In the genomic region with DNA sequence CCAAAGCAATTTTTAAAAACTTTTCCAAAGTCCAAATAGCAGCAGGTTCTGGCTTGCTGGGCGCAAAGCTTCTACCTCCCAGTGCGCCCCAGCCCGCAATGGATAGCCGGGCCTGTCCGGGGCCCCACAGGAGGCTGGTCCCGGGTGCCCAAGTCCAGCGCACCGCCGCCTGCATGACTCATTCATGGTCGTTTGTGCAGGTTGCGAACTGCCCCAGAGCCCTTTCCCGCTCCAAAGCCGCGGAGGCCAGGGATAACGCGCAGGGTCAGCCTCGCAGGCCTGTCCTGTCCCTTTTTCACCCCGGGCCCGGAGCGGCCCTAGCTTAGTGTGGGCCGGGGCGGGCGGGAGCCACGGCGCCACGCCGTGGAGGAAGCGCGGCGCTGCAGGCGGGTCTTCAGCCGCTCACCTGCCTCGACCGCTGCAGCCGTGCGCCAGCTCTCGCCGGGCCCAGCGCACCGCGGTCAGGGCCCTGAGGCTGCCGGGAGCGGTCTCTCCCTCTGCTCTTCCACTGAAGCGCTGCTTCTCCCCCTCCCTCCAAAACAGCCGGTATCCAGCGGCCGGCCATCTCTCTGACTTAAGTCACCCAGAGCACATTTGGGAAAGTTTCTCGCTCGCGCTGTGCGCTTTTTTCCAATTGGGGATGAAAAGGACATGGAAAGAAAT, we compare ENCODE assay signal across 8 cellular contexts. TPM values are rescaled to one million over a fixed set of nuclear protein-coding genes. Genes with fewer than 3 reads are reported as not detected.
DNase-seq lines count a peak whose midpoint lies in the region; ATAC-seq, FAIRE-seq and TF ChIP-seq lines count a peak whose summit lies in the region.

No MANE protein-coding gene starts in this region.

- H3K4me2 ChIP-seq in PC-9: peak overlapping the region; percentile 97

- no peak for FAIRE-seq in frontal cortex (lab: Jason Lieb, UNC)

- intact Hi-C loops in CD8-positive, alpha-beta T cell (cut with DNase I, micrococcal nuclease): loop anchor here (1.0 to 10.0 kb wide), 18 partner anchors 39 to 916 kb away; a partner anchor contains a TSS
- intact Hi-C loops in PC-9 (cut with micrococcal nuclease; ENCODE audit: unreplicated experiment) (loop anchor here (2.0 to 10.0 kb wide), 6 partner anchors 223 to 2001 kb away; a partner anchor contains a TSS), transverse colon (cut with DNase I; ENCODE audit: low total_unique reads) (loop anchor here (5.0 to 10.0 kb wide), 2 partner anchors 223 to 381 kb away; no protein-coding TSS in a partner anchor)

- H3K79me2 ChIP-seq in PC-9 (ENCODE audit: low read depth): no peaks in the 10 kb centered on the region

- ATAC-seq in CD8-positive, alpha-beta T cell: peak; percentile 13
- ATAC-seq in GM19328 (IDR thresholded peaks at IDR 0.05; ENCODE audit: unreplicated experiment): peak; percentile 23
- peak; percentile 45 for ATAC-seq in HG03432 (IDR thresholded peaks at IDR 0.05; ENCODE audit: unreplicated experiment)

- H3K36me3 ChIP-seq in CD8-positive, alpha-beta T cell (ENCODE audit: insufficient read depth, low read length): no peaks in the 10 kb centered on the region
- H3K36me3 ChIP-seq in PC-9 (ENCODE audit: low read depth) (no peaks in the 10 kb centered on the region), neuron (ENCODE audit: insufficient read depth, low read length) (no peaks in the 10 kb centered on the region), transverse colon (no peaks in the 10 kb centered on the region)

- peaks cover 35% of the 10 kb centered on the region for H3K4me1 ChIP-seq in CD8-positive, alpha-beta T cell (ENCODE audit: insufficient read depth, low read length)
- H3K4me1 ChIP-seq in PC-9 (replicated peaks; ENCODE audit: insufficient read depth): peaks cover 4% of the 10 kb centered on the region; the same call in 1 of the 2 replicates
- H3K4me1 ChIP-seq in neuron (ENCODE audit: insufficient read depth, low read length): peaks cover 33% of the 10 kb centered on the region
- H3K4me1 ChIP-seq in transverse colon: peaks cover 8 to 35% (median 31%) of the 10 kb centered on the region in 4 donors

- peak; percentile 81 for TF ChIP-seq CTCF in CD8-positive, alpha-beta T cell (IDR thresholded peaks at IDR 0.05)
- TF ChIP-seq CTCF in PC-9 (conservative IDR thresholded peaks at IDR 0.05): peak; percentile 78
- peak; percentile 57 to 89 (median 81) for TF ChIP-seq CTCF in transverse colon (IDR thresholded peaks at IDR 0.05)

- peaks cover 35% of the 10 kb centered on the region for H3K4me1 Mint-ChIP-seq in CD8-positive, alpha-beta T cell (ENCODE audit: low read depth)

- H3K27ac Mint-ChIP-seq in CD8-positive, alpha-beta T cell: peak overlapping the region; percentile 98

- CTCF ChIA-PET in CD8-positive, alpha-beta T cell (lab: Charles Lee): interaction anchor here (0.6 to 5.4 kb wide), 44 partner anchors 8 to 642 kb away, joined by 3 to 98 read pairs (median 4); no protein-coding TSS in a partner anchor
- CTCF ChIA-PET in PC-9 (lab: Charles Lee): interaction anchor here (0.6 kb wide), 10 partner anchors 12 to 567 kb away, joined by 3 to 7 read pairs (median 4); no protein-coding TSS in a partner anchor

- peaks cover 27% of the 10 kb centered on the region for H3K27me3 Mint-ChIP-seq in CD8-positive, alpha-beta T cell (ENCODE audit: low read depth)

- no peak for TF ChIP-seq POLR2A in transverse colon (IDR thresholded peaks at IDR 0.05)

- H3K4me3 Mint-ChIP-seq in CD8-positive, alpha-beta T cell: peak overlapping the region; percentile 98

- in situ Hi-C loops in transverse colon (cut with MboI; ENCODE audit: low pct_ligation_motif_present in 1 of 4, low pct_unique_long_range_greater_than_20kb in 1 of 4, low sequenced_read_pairs in 3 of 4): loop anchor here in 3 of 4 donors (10.0 to 25.0 kb wide), 2 partner anchors 223 to 344 kb away; no protein-coding TSS in a partner anchor

- H3K9me2 ChIP-seq in PC-9 (ENCODE audit: insufficient read depth): no peaks in the 10 kb centered on the region

- peaks cover 5% of the 10 kb centered on the region; the same call in 1 of the 2 replicates for H3F3A ChIP-seq in PC-9 (ENCODE audit: insufficient read depth, low read depth)

- peak overlapping the region; percentile 73 for H3K27ac ChIP-seq in CD8-positive, alpha-beta T cell (ENCODE audit: low read depth, low read length)
- H3K27ac ChIP-seq in PC-9 (no peak overlapping the region), transverse colon (peak overlapping the region; percentile 82 to 94 (median 90))

- no peaks in the 10 kb centered on the region for H4K20me1 ChIP-seq in PC-9 (ENCODE audit: insufficient read depth)

- no peaks in the 10 kb centered on the region for H3K9me3 Mint-ChIP-seq in CD8-positive, alpha-beta T cell

- H3K4me3 ChIP-seq in CD8-positive, alpha-beta T cell (ENCODE audit: low read depth, low read length): peak overlapping the region; percentile 85
- peak overlapping the region; percentile 94 for H3K4me3 ChIP-seq in PC-9
- peak overlapping the region; percentile 82 for H3K4me3 ChIP-seq in neuron (ENCODE audit: low read length)
- H3K4me3 ChIP-seq in transverse colon: peak overlapping the region; percentile 77 to 87 (median 80)

- peak in 6 of 7 experiments; percentile 47 to 77 (median 62) for DNase-seq in CD8-positive, alpha-beta T cell
- peak; percentile 39 to 70 for DNase-seq in PC-9
- DNase-seq in activated naive CD4-positive, alpha-beta T cell (lab: John Stamatoyannopoulos, UW): peak; percentile 32 to 69 (median 46)
- peak; percentile 79 to 86 for DNase-seq in frontal cortex (ENCODE audit: low spot score in 2 of 2)
- DNase-seq in transverse colon: peak; percentile 75

- peaks cover 6% of the 10 kb centered on the region for H3K27me3 ChIP-seq in CD8-positive, alpha-beta T cell (ENCODE audit: insufficient read depth, low read length)
- H3K27me3 ChIP-seq in PC-9 (ENCODE audit: insufficient read depth, low read depth) (no peaks in the 10 kb centered on the region), neuron (ENCODE audit: insufficient read depth, low read length) (peaks cover 30% of the 10 kb centered on the region), transverse colon (peaks cover 56% of the 10 kb centered on the region)

- peak overlapping the region; percentile 97 for H2AFZ ChIP-seq in PC-9
- H2AFZ ChIP-seq in neuron (ENCODE audit: low read depth, low read length): peak overlapping the region; percentile 95

- TF ChIP-seq EP300 in transverse colon (IDR thresholded peaks at IDR 0.05; ENCODE audit: low read depth): no peak

- WGBS in transverse colon (ENCODE audit: low coverage in 1 of 2), 2 donors: 3 to 4% methylated on average over 4 to 41 of the region's 51 CpGs

- BruUV-seq in PC-9 (replicated peaks; lab: Mats Ljungman, UMichigan): no TSS peak

- no peaks in the 10 kb centered on the region for H3K9me3 ChIP-seq in CD8-positive, alpha-beta T cell (ENCODE audit: low read length)
- H3K9me3 ChIP-seq in PC-9 (ENCODE audit: insufficient read depth, low read depth): no peaks in the 10 kb centered on the region
- peaks cover 2% of the 10 kb centered on the region for H3K9me3 ChIP-seq in neuron (ENCODE audit: low read length)
- H3K9me3 ChIP-seq in transverse colon: no peaks in the 10 kb centered on the region

- peaks cover 9% of the 10 kb centered on the region for H3K36me3 Mint-ChIP-seq in CD8-positive, alpha-beta T cell

- POLR2A ChIA-PET in CD8-positive, alpha-beta T cell (lab: Charles Lee): interaction anchor here (0.9 to 3.8 kb wide), 5 partner anchors 13 to 315 kb away, joined by 3 to 45 read pairs (median 7); a partner anchor contains a TSS
- POLR2A ChIA-PET in PC-9 (lab: Charles Lee; ENCODE audit: unreplicated experiment): interaction anchor here (0.6 kb wide), 2 partner anchors 552 to 567 kb away, joined by 3 to 7 read pairs; no protein-coding TSS in a partner anchor

RNA-seq across cellular contexts. Expression of a gene that starts 1.7 kb away (rescaled TPM):
- total RNA-seq in CD8-positive, alpha-beta T cell: 1 to 10 TPM; 5.6 to 6.1 TPM
- total RNA-seq in PC-9 (2021) (0.24 and 0.53 TPM in 2 replicates), frontal cortex (1.6 TPM), transverse colon (1 to 10 TPM in 1 of 4 donors, under 1 TPM in 1, not detected in 2; 0.82 to 1.3 TPM)

RNA-seq across cellular contexts. Expression of a gene that starts 13.4 kb away (rescaled TPM):
- total RNA-seq in CD8-positive, alpha-beta T cell: 10 to 100 TPM; 12.7 to 13.1 TPM
- 13.6 and 13.7 TPM in 2 replicates for total RNA-seq in PC-9 (2021)
- 42.4 TPM for total RNA-seq in frontal cortex
- total RNA-seq in transverse colon: 10 to 100 TPM in 3 of 4 donors, 1 to 10 TPM in 1; 9.6 to 25.4 (median 15.0) TPM
